Comparison of ENCODE assay signal across 18 cellular contexts in the genomic region with DNA sequence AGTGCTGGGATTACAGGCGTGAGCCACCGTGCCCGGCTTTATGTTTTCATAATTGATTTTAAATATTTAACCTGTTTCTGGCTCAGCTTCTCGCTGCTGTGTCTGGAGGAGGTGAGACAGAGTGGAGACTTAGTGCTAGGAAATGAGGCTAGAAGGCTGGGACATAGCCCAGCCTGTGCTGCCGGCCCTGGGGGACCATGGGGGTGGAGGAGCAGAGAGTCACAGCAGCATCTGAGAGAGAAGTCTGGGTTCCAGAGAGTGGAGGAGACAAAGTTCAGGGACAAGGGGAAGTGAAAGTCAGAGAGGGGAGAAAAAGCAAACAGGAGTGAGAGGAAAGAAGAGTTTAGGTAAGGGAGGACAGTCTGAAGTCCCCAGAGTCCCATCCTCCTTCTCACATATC.
"Had no signal": no experiment of that assay in that cellular context is flagged by ENCODE, and none has a peak within 500 bp of the region (broad histone marks: within the 10 kb centered on the region; RNA-seq: fewer than 3 reads in every experiment).

No MANE protein-coding gene starts in this region.

- H3K27me3 ChIP-seq: body of pancreas, heart left ventricle, neural progenitor cell, thyroid gland, upper lobe of right lung had no signal

- H3K4me1 ChIP-seq: body of pancreas, heart left ventricle, neural progenitor cell, thyroid gland, upper lobe of right lung had no signal

- H3K27ac ChIP-seq: body of pancreas, heart left ventricle, neural progenitor cell, thyroid gland, upper lobe of right lung, VCaP had no signal

- ATAC-seq: activated CD4-positive, CD25-positive, alpha-beta regulatory T cell treated with anti-CD3 and anti-CD28 coated beads, Interleukin-2, amount 50 U/mL, for 24 hours; activated CD8-positive, alpha-beta T cell treated with anti-CD3 and anti-CD28 coated beads for 36 hours; body of pancreas; heart left ventricle; left ventricle myocardium superior; naive thymus-derived CD8-positive, alpha-beta T cell; upper lobe of right lung had no signal

- H3K9me3 ChIP-seq: body of pancreas, heart left ventricle, thyroid gland, upper lobe of right lung had no signal

- H3K4me3 ChIP-seq: body of pancreas, heart left ventricle, neural progenitor cell, thyroid gland, upper lobe of right lung had no signal

- DNase-seq: activated CD4-positive, alpha-beta T cell treated with anti-CD3 and anti-CD28 coated beads, Interleukin-2, amount 10 ng/mL, durations not matched to agents 24 days and 14 days; activated CD8-positive, alpha-beta T cell treated with anti-CD3 and anti-CD28 coated beads for 36 hours; activated gamma-delta T cell treated with Interleukin-2 at 50 U/mL for 16 hours; anterior cingulate cortex; body of pancreas; effector CD4-positive, alpha-beta T cell; heart left ventricle; left ventricle myocardium superior; mammary epithelial cell; naive thymus-derived CD8-positive, alpha-beta T cell; stimulated activated CD4-positive, alpha-beta T cell treated with anti-CD3 and anti-CD28 coated beads, Interleukin-4, amount 100 ng/mL, for 24 hours; stimulated activated naive CD4-positive, alpha-beta T cell treated with Interleukin-2 at 50 U/mL for 16 hours; substantia nigra; thyroid gland; upper lobe of right lung had no signal

- H3K36me3 ChIP-seq: heart left ventricle, neural progenitor cell, thyroid gland, upper lobe of right lung had no signal
